ENCODE assay signal across 1 cellular context in genomic region chr6:3189192-3189591, GRCh38. TPM values are rescaled to one million over a fixed set of nuclear protein-coding genes. Genes with fewer than 3 reads are reported as not detected.
"Had no signal": no experiment of that assay in that cellular context is flagged by ENCODE, and none has a peak within 500 bp of the region (broad histone marks: within the 10 kb centered on the region; RNA-seq: fewer than 3 reads in every experiment).

No MANE protein-coding gene starts in this region.

RNA-seq across cellular contexts. Expression of gene TUBB2B, which starts 38.3 kb away (rescaled TPM):
- polyA plus RNA-seq: keratinocyte had no signal
